In genomic region chr14:100532916-100533630, GRCh38 we compare ENCODE assay signal across 1 cellular context.
TF ChIP-seq lines count a peak whose summit lies in the region.

No MANE protein-coding gene starts in this region.

TF ChIP-seq in GM23338, 12 proteins besides CTCF, POLR2A, EP300 and RAD21 (continued from another document):
- TF ChIP-seq REST (IDR thresholded peaks at IDR 0.05; ENCODE audit: unreplicated experiment) (no peak), ZNF114 (CRISPR knock-in tag; IDR thresholded peaks at IDR 0.05) (no peak), EZH2phosphoT487 (IDR thresholded peaks at IDR 0.05; ENCODE audit: unreplicated experiment) (no peak), EZH2 (IDR thresholded peaks at IDR 0.05; ENCODE audit: low read depth, unreplicated experiment) (no peak), JUNB (IDR thresholded peaks at IDR 0.05; ENCODE audit: unreplicated experiment) (no peak), POLR2AphosphoS5 (IDR thresholded peaks at IDR 0.05; ENCODE audit: low read depth) (no peak), ZNF331 (CRISPR knock-in tag; IDR thresholded peaks at IDR 0.05; ENCODE audit: low read depth) (no peak), CREB1 (CRISPR knock-in tag; IDR thresholded peaks at IDR 0.05; ENCODE audit: low read depth) (no peak)
- TF ChIP-seq, protein P1, sequence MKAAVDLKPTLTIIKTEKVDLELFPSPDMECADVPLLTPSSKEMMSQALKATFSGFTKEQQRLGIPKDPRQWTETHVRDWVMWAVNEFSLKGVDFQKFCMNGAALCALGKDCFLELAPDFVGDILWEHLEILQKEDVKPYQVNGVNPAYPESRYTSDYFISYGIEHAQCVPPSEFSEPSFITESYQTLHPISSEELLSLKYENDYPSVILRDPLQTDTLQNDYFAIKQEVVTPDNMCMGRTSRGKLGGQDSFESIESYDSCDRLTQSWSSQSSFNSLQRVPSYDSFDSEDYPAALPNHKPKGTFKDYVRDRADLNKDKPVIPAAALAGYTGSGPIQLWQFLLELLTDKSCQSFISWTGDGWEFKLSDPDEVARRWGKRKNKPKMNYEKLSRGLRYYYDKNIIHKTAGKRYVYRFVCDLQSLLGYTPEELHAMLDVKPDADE (IDR thresholded peaks at IDR 0.05) = no peak
